In the genomic region with DNA sequence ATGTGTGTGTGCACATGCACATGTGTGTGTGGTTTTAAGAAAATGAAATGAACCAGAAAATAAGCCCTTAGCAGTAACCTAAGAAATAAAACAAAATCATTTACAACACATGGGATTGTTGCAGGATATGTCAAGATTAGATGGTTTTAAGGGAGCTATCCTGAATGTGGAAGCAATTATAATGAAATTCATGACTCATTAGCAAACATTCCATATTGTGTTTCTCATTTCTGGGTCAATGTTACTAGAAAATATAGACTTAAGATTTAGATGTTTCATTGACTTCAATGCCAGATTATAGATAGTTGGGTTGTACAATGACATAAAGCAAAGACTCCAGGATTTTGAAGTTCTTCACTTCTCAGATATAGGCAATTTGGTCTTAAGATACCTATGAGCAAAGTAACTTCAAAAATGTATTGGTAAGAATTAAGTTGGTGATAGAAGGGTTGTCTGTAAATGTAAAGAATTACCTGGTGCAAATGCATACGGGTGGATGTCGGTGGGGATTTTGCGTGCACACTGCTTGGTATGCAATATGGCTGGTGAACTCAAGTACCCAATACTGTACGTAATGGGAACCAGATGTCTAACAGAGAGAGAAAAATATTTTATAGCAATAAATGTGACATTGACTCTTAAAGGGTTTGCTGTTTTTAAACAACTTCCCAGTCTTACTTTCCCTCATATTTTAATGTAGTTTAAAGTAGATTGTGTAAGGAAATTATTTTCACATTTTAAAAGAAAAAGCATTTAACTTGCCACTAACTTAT, we compare ENCODE assay signal across 17 cellular contexts. TPM values are rescaled to one million over a fixed set of nuclear protein-coding genes. Genes with fewer than 3 reads are reported as not detected.
DNase-seq lines count a peak whose midpoint lies in the region; ATAC-seq and TF ChIP-seq lines count a peak whose summit lies in the region.
"Had no signal": no experiment of that assay in that cellular context is flagged by ENCODE, and none has a peak within 500 bp of the region (broad histone marks: within the 10 kb centered on the region; RNA-seq: fewer than 3 reads in every experiment).

No MANE protein-coding gene starts in this region.

- DNase-seq in AG08395 (ENCODE audit: low spot score) (peak; percentile 70), HT1080 (ENCODE audit: low read depth) (peak; percentile 68), brain microvascular endothelial cell (no peak), fibroblast of villous mesenchyme (ENCODE audit: low read depth) (peak; percentile 71), NCI-H2227 (lab: John Stamatoyannopoulos, UW; ENCODE audit: unreplicated experiment) (no peak), GM13977 (ENCODE audit: low spot score) (no peak), amygdala (lab: John Stamatoyannopoulos, UW) (no peak)
- DNase-seq: activated naive CD8-positive, alpha-beta T cell treated with anti-CD3 and anti-CD28 coated beads, Interleukin-2, amount 10 ng/mL, durations not matched to agents 7 days and 5 days; activated T-cell treated with anti-CD3 and anti-CD28 coated beads, Interleukin-2, amount 50 U/mL, for 4 hours; erythroblast; GDM1; KG1; NCI-H1417 treated with DMSO at 0.1 percent for 48 hours; NCI-H446 treated with DMSO at 0.1 percent for 48 hours; SJCRH30; stimulated activated naive CD4-positive, alpha-beta T cell treated with Interleukin-2 at 50 U/mL for 16 hours had no signal

- no peak for ATAC-seq in GM21367 (IDR thresholded peaks at IDR 0.05; ENCODE audit: unreplicated experiment)
- ATAC-seq: activated T-cell treated with anti-CD3 and anti-CD28 coated beads, Interleukin-2, amount 50 U/mL, for 4 hours had no signal

- TF ChIP-seq CTCF in brain microvascular endothelial cell (IDR thresholded peaks at IDR 0.05; ENCODE audit: low read depth, low read length, missing control alignments) (no peak), fibroblast of villous mesenchyme (IDR thresholded peaks at IDR 0.05; ENCODE audit: insufficient read depth, low read depth, low read length) (no peak), GM13977 (IDR thresholded peaks at IDR 0.05; ENCODE audit: extremely low read depth, insufficient read depth, missing control alignments) (no peak)

- in situ Hi-C loops in brain microvascular endothelial cell (cut with HindIII; ENCODE audit: low pct_ligation_motif_present, low sequenced_read_pairs) (no loop called here), GM13977 (cut with MboI; ENCODE audit: low pct_unique_long_range_greater_than_20kb, low sequenced_read_pairs, unreplicated experiment) (no loop called here)

- peaks cover 5% of the 10 kb centered on the region for H3K36me3 ChIP-seq in brain microvascular endothelial cell (replicated peaks)

- no peak overlapping the region for H3K4me3 ChIP-seq in brain microvascular endothelial cell (ENCODE audit: low read depth, low read length)
- H3K4me3 ChIP-seq in fibroblast of villous mesenchyme (ENCODE audit: low read depth, low read length), result no peak overlapping the region
- H3K4me3 ChIP-seq: SJCRH30 had no signal

- H3K27me3 ChIP-seq in brain microvascular endothelial cell (replicated peaks), result no peaks in the 10 kb centered on the region
- H3K27me3 ChIP-seq: SJCRH30 had no signal

- peak overlapping the region; percentile 28 for H3K27ac ChIP-seq in brain microvascular endothelial cell
- H3K27ac ChIP-seq: SJCRH30 had no signal

RNA-seq across cellular contexts. Expression of gene NR2F2, which starts 53.9 kb away (rescaled TPM):
- total RNA-seq in HT1080 (2014; rRNA removed; shearing (Covaris generic)), result 11.4 and 27.9 TPM in 2 replicates
- 50.5 and 59.0 TPM in 2 replicates for polyA plus RNA-seq in HT1080 (2015; cell fraction: cytosol; rRNA removed)
- 54.7 and 54.8 TPM in 2 replicates for polyA plus RNA-seq in HT1080 (2015; cell fraction: nucleus; rRNA removed)
- 73.1 and 96.3 TPM in 2 replicates for total RNA-seq in fibroblast of villous mesenchyme
- total RNA-seq: activated naive CD8-positive, alpha-beta T cell treated with anti-CD3 and anti-CD28 coated beads, Interleukin-2, amount 10 ng/mL, durations not matched to agents 7 days and 5 days had no signal

Comparison
In these comparisons a context has a peak if more than half of its experiments do, and no peak if none do; other contexts are left out.
1. DNase-seq: peak in AG08395 (single experiment), HT1080 (single experiment) and fibroblast of villous mesenchyme (single experiment); none in brain microvascular endothelial cell (single experiment), NCI-H2227 (single experiment), GM13977 (single experiment) and amygdala (0 of 56).